In the genomic region with DNA sequence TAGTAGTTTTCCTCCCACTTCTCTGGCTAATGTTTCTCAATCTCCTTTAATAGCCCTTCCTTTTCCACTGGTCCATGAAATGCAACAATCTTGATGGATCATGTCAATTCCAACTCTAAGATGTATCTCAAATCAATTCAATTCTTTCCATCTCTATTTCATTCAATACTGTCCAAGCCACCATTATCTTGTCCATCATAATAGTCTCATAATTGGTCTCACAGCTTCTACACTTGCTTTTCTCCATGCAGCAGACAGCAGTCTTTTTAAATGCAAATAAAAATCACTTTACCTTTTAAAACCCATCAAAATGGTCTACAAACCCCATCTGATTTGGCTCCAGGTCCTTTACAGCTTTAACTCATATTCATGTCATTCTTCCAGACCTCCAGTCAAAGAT, we compare ENCODE assay signal across 8 cellular contexts.
"Had no signal": no experiment of that assay in that cellular context is flagged by ENCODE, and none has a peak within 500 bp of the region (broad histone marks: within the 10 kb centered on the region; RNA-seq: fewer than 3 reads in every experiment).

No MANE protein-coding gene starts in this region.

- H3K4me3 Mint-ChIP-seq: IgD-negative memory B cell had no signal

- H3K9ac ChIP-seq: KMS-11 had no signal

- DNase-seq: IMR-90, KBM-7, KG1 had no signal

- ATAC-seq: HepG2, K562 had no signal

- H3K4me2 ChIP-seq: KMS-11 had no signal

- H3K4me3 ChIP-seq: K562 had no signal

- H3K9me3 Mint-ChIP-seq: IgD-negative memory B cell had no signal

- H3K27ac Mint-ChIP-seq: IgD-negative memory B cell had no signal

- H3K27ac ChIP-seq: HL-60, KMS-11 had no signal
